9 cellular contexts compared by ENCODE assay signal in genomic region chr9:137327641-137328569, GRCh38. TPM values are rescaled to one million over a fixed set of nuclear protein-coding genes. Genes with fewer than 3 reads are reported as not detected.
DNase-seq lines count a peak whose midpoint lies in the region; ATAC-seq, FAIRE-seq and TF ChIP-seq lines count a peak whose summit lies in the region.
"Not testable (repeated sequence)": the region's sequence is repeated elsewhere in the genome, so short reads cannot be mapped to it uniquely, and the experiment has no call there.
"Had no signal": no experiment of that assay in that cellular context is flagged by ENCODE, and none has a peak within 500 bp of the region (broad histone marks: within the 10 kb centered on the region; RNA-seq: fewer than 3 reads in every experiment).

No MANE protein-coding gene starts in this region.

- 15% methylated on average over 8 of the region's 8 CpGs for WGBS in A549 (ENCODE audit: missing lambda C conversion rate)
- WGBS in mesenchymal stem cell, result 80% methylated on average over 7 of the region's 8 CpGs

- H3K4me2 ChIP-seq in A549; astrocyte (ENCODE audit: low read length); endothelial cell of umbilical vein (ENCODE audit: insufficient read depth, low read length); mesenchymal stem cell (ENCODE audit: low read length, poor library complexity, severe bottlenecking): not testable (repeated sequence)

- not testable (repeated sequence) for H3K9ac ChIP-seq in astrocyte (ENCODE audit: low read length); endothelial cell of umbilical vein (replicated peaks; ENCODE audit: extremely low read depth, insufficient read depth, low read length); mesenchymal stem cell (ENCODE audit: low read length)

- intact Hi-C loops in Panc1 (cut with micrococcal nuclease; ENCODE audit: unreplicated experiment); endothelial cell of umbilical vein (cut with micrococcal nuclease): not testable (repeated sequence)

- H4K91ac ChIP-seq in mesenchymal stem cell (ENCODE audit: low read length), result not testable (repeated sequence)

- not testable (repeated sequence) for TF ChIP-seq CTCF in A549 (IDR thresholded peaks at IDR 0.05); Panc1 (IDR thresholded peaks at IDR 0.05); astrocyte (IDR thresholded peaks at IDR 0.05; ENCODE audit: insufficient read depth, low read depth, low read length); endothelial cell of umbilical vein (IDR thresholded peaks at IDR 0.05; ENCODE audit: extremely low read depth in 1 of 2, insufficient read depth in 1 of 2, low read depth in 1 of 2, low read length in 2 of 2)

- dilution Hi-C loops in endothelial cell of umbilical vein (cut with MboI; ENCODE audit: extremely low pct_ligation_motif_present, low sequenced_read_pairs), result not testable (repeated sequence)

- not testable (repeated sequence) for H4K8ac ChIP-seq in mesenchymal stem cell (ENCODE audit: low read length)

- H3K4me3 Mint-ChIP-seq in activated CD8-positive, alpha-beta T cell treated with anti-CD3 and anti-CD28 coated beads, Interleukin-2, amount 10 ng/mL, durations not matched to agents 7 days and 5 days; astrocyte (ENCODE audit: unreplicated experiment); stimulated activated naive CD8-positive, alpha-beta T cell treated with anti-CD3 and anti-CD28 coated beads, Interleukin-15, amount 100 ng/mL, for 72 hours: not testable (repeated sequence)

- not testable (repeated sequence) for BruUV-seq in Panc1 (replicated peaks; lab: Mats Ljungman, UMichigan); endothelial cell of umbilical vein (replicated peaks; lab: Mats Ljungman, UMichigan)

- CTCF ChIA-PET in A549 (lab: Yijun Ruan, JAX); activated CD8-positive, alpha-beta T cell treated with anti-CD3 and anti-CD28 coated beads, Interleukin-2, amount 10 ng/mL, durations not matched to agents 7 days and 5 days (lab: Charles Lee); endothelial cell of umbilical vein (lab: Charles Lee): not testable (repeated sequence)
- CTCF ChIA-PET in Panc1 (lab: Charles Lee), result interaction anchor here (0.7 kb wide), 1 partner anchor 19 kb away, joined by 8 read pairs; no protein-coding TSS in a partner anchor

- H3K36me3 Mint-ChIP-seq in activated CD8-positive, alpha-beta T cell treated with anti-CD3 and anti-CD28 coated beads, Interleukin-2, amount 10 ng/mL, durations not matched to agents 7 days and 5 days (ENCODE audit: low read depth); astrocyte (ENCODE audit: low read depth, unreplicated experiment): not testable (repeated sequence)

- H3K36me3 ChIP-seq in Panc1 (ENCODE audit: control insufficient read depth, insufficient read depth, low read length); astrocyte (ENCODE audit: insufficient read depth, low read length); endothelial cell of umbilical vein (ENCODE audit: control insufficient read depth in 2 of 2, extremely low read depth in 1 of 2, insufficient read depth in 2 of 2, low read length in 2 of 2); mesenchymal stem cell (ENCODE audit: control insufficient read depth in 1 of 2, insufficient read depth in 2 of 2, low read depth in 1 of 2, low read length in 2 of 2): not testable (repeated sequence)

- H3K23ac ChIP-seq in mesenchymal stem cell (ENCODE audit: low read length in 2 of 2), result not testable (repeated sequence)

- not testable (repeated sequence) for TF ChIP-seq EP300 in A549 (IDR thresholded peaks at IDR 0.05)

- H2BK15ac ChIP-seq in mesenchymal stem cell (ENCODE audit: low read depth, poor library complexity, severe bottlenecking), result not testable (repeated sequence)

- in situ Hi-C loops in Panc1 (cut with HindIII; ENCODE audit: low pct_unique_long_range_greater_than_20kb, low sequenced_read_pairs), result not testable (repeated sequence)

- not testable (repeated sequence) for H4K20me1 ChIP-seq in astrocyte (ENCODE audit: insufficient read depth, low read length); endothelial cell of umbilical vein (replicated peaks; ENCODE audit: control insufficient read depth, extremely low read depth, insufficient read depth, low read length)

- not testable (repeated sequence) for TF ChIP-seq POLR2A in A549 (IDR thresholded peaks at IDR 0.05; ENCODE audit: low read length); endothelial cell of umbilical vein (IDR thresholded peaks at IDR 0.05; ENCODE audit: low read depth, low read length)

- not testable (repeated sequence) for H3K9me3 ChIP-seq in A549; Panc1 (ENCODE audit: control insufficient read depth, insufficient read depth, low read depth, low read length); astrocyte (ENCODE audit: insufficient read depth, low read depth, low read length); endothelial cell of umbilical vein (replicated peaks; ENCODE audit: control insufficient read depth, insufficient read depth, low read length); mesenchymal stem cell (ENCODE audit: control insufficient read depth, low read length)

- not testable (repeated sequence) for H3K9me3 Mint-ChIP-seq in activated CD8-positive, alpha-beta T cell treated with anti-CD3 and anti-CD28 coated beads, Interleukin-2, amount 10 ng/mL, durations not matched to agents 7 days and 5 days (ENCODE audit: insufficient read depth); astrocyte (ENCODE audit: unreplicated experiment)
- peaks cover 9 to 18% of the 10 kb centered on the region in 2 donors for H3K9me3 Mint-ChIP-seq in stimulated activated naive CD8-positive, alpha-beta T cell treated with anti-CD3 and anti-CD28 coated beads, Interleukin-15, amount 100 ng/mL, for 72 hours

- peak overlapping the region; percentile 89 for H2BK5ac ChIP-seq in mesenchymal stem cell (ENCODE audit: low read depth, low read length, poor library complexity, severe bottlenecking)

- not testable (repeated sequence) for H3K9me1 ChIP-seq in endothelial cell of umbilical vein (replicated peaks; ENCODE audit: control insufficient read depth, extremely low read depth, insufficient read depth, low read length)

- H3K18ac ChIP-seq in mesenchymal stem cell (ENCODE audit: low read depth in 1 of 2, low read length in 2 of 2), result not testable (repeated sequence)

- not testable (repeated sequence) for H2BK120ac ChIP-seq in mesenchymal stem cell (ENCODE audit: low read depth, low read length)

- H3K4me1 Mint-ChIP-seq in activated CD8-positive, alpha-beta T cell treated with anti-CD3 and anti-CD28 coated beads, Interleukin-2, amount 10 ng/mL, durations not matched to agents 7 days and 5 days (ENCODE audit: low read depth), result peaks cover 11% of the 10 kb centered on the region
- H3K4me1 Mint-ChIP-seq in astrocyte (ENCODE audit: low read depth, unreplicated experiment), result not testable (repeated sequence)
- peaks cover 18% of the 10 kb centered on the region for H3K4me1 Mint-ChIP-seq in stimulated activated naive CD8-positive, alpha-beta T cell treated with anti-CD3 and anti-CD28 coated beads, Interleukin-15, amount 100 ng/mL, for 72 hours

- not testable (repeated sequence) for H3K4me3 ChIP-seq in A549; Panc1 (ENCODE audit: low read depth in 2 of 2, low read length in 2 of 2); astrocyte (ENCODE audit: insufficient read depth, low read depth, low read length); mesenchymal stem cell (ENCODE audit: insufficient read depth in 1 of 2, low read depth in 1 of 2, low read length in 2 of 2)
- peak overlapping the region in 1 of 3 experiments; percentile 5 for H3K4me3 ChIP-seq in endothelial cell of umbilical vein (replicated peaks in 1 of 3; ENCODE audit: insufficient read depth in 1 of 3, low read depth in 1 of 3, low read length in 3 of 3)

- not testable (repeated sequence) for H3K4ac ChIP-seq in mesenchymal stem cell (ENCODE audit: low read depth in 1 of 2, low read length in 2 of 2)

- not testable (repeated sequence) for H3K27me3 ChIP-seq in Panc1 (ENCODE audit: control insufficient read depth, insufficient read depth, low read length); astrocyte (ENCODE audit: insufficient read depth, low read length); endothelial cell of umbilical vein (ENCODE audit: control insufficient read depth in 2 of 2, insufficient read depth in 2 of 2, low read length in 2 of 2)
- H3K27me3 ChIP-seq in mesenchymal stem cell (ENCODE audit: control insufficient read depth in 1 of 2, insufficient read depth in 1 of 2, low read length in 2 of 2), result peaks cover 0 to 17% of the 10 kb centered on the region in 2 experiments

- H3K27me3 Mint-ChIP-seq in activated CD8-positive, alpha-beta T cell treated with anti-CD3 and anti-CD28 coated beads, Interleukin-2, amount 10 ng/mL, durations not matched to agents 7 days and 5 days (ENCODE audit: low read depth); astrocyte (ENCODE audit: low read depth, unreplicated experiment): not testable (repeated sequence)
- peaks cover 15% of the 10 kb centered on the region for H3K27me3 Mint-ChIP-seq in stimulated activated naive CD8-positive, alpha-beta T cell treated with anti-CD3 and anti-CD28 coated beads, Interleukin-15, amount 100 ng/mL, for 72 hours

- not testable (repeated sequence) for H2AFZ ChIP-seq in astrocyte (ENCODE audit: low read depth, low read length); endothelial cell of umbilical vein (ENCODE audit: low read depth, low read length); mesenchymal stem cell (ENCODE audit: low read depth, low read length)

- not testable (repeated sequence) for H3K79me1 ChIP-seq in mesenchymal stem cell (replicated peaks; ENCODE audit: low read length, poor library complexity, severe bottlenecking)

- FAIRE-seq in A549 (lab: Jason Lieb, UNC) (peak; percentile 100), GM19239 (lab: Jason Lieb, UNC) (peak; percentile 84), astrocyte (lab: Jason Lieb, UNC) (peak; percentile 100), endothelial cell of umbilical vein (lab: Jason Lieb, UNC) (peak; percentile 74)

- not testable (repeated sequence) for H2BK12ac ChIP-seq in mesenchymal stem cell (ENCODE audit: low read length in 2 of 2)

- H3K27ac Mint-ChIP-seq in activated CD8-positive, alpha-beta T cell treated with anti-CD3 and anti-CD28 coated beads, Interleukin-2, amount 10 ng/mL, durations not matched to agents 7 days and 5 days, result peak overlapping the region; percentile 70
- H3K27ac Mint-ChIP-seq in astrocyte (ENCODE audit: unreplicated experiment), result peak overlapping the region; percentile 92
- H3K27ac Mint-ChIP-seq in stimulated activated naive CD8-positive, alpha-beta T cell treated with anti-CD3 and anti-CD28 coated beads, Interleukin-15, amount 100 ng/mL, for 72 hours, result peak overlapping the region; percentile 12 to 85

- DNase-seq in A549 (ENCODE audit: low read depth in 1 of 2, low spot score in 1 of 2); GM19239 (ENCODE audit: insufficient read length, low spot score); activated CD8-positive, alpha-beta T cell treated with anti-CD3 and anti-CD28 coated beads, Interleukin-2, amount 10 ng/mL, durations not matched to agents 7 days and 5 days; astrocyte (ENCODE audit: low read depth); endothelial cell of umbilical vein (ENCODE audit: low read depth, low spot score); mesenchymal stem cell; stimulated activated naive CD8-positive, alpha-beta T cell treated with anti-CD3 and anti-CD28 coated beads, Interleukin-15, amount 100 ng/mL, for 72 hours: not testable (repeated sequence)
- DNase-seq in Panc1 (ENCODE audit: low read depth, low spot score), result peak; percentile 47

- not testable (repeated sequence) for H2AK5ac ChIP-seq in mesenchymal stem cell (ENCODE audit: low read length, severe bottlenecking)

- not testable (repeated sequence) for TF ChIP-seq RAD21 in A549 (conservative IDR thresholded peaks at IDR 0.05 in 1 of 2, IDR thresholded peaks at IDR 0.05 in 1 of 2)

- POLR2A ChIA-PET in A549 (lab: Yijun Ruan, JAX); Panc1 (lab: Charles Lee); activated CD8-positive, alpha-beta T cell treated with anti-CD3 and anti-CD28 coated beads, Interleukin-2, amount 10 ng/mL, durations not matched to agents 7 days and 5 days (lab: Charles Lee); endothelial cell of umbilical vein (lab: Charles Lee): not testable (repeated sequence)

- not testable (repeated sequence) for H3K14ac ChIP-seq in mesenchymal stem cell (ENCODE audit: low read length in 2 of 2)

- ATAC-seq in A549, result peak in 1 of 2 experiments; percentile 63; a peak in 1 of 6 replicates
- not testable (repeated sequence) for ATAC-seq in Panc1; activated CD8-positive, alpha-beta T cell treated with anti-CD3 and anti-CD28 coated beads, Interleukin-2, amount 10 ng/mL, durations not matched to agents 7 days and 5 days; stimulated activated naive CD8-positive, alpha-beta T cell treated with anti-CD3 and anti-CD28 coated beads, Interleukin-15, amount 100 ng/mL, for 72 hours

- H3K4me1 ChIP-seq in A549; Panc1 (ENCODE audit: control insufficient read depth, insufficient read depth, low read length); astrocyte (ENCODE audit: insufficient read depth, low read length); endothelial cell of umbilical vein (ENCODE audit: control insufficient read depth, extremely low read depth, insufficient read depth, low read length); mesenchymal stem cell (ENCODE audit: control insufficient read depth, insufficient read depth, low read depth, low read length): not testable (repeated sequence)

- not testable (repeated sequence) for H3K79me2 ChIP-seq in astrocyte (ENCODE audit: insufficient read depth, low read length); endothelial cell of umbilical vein (ENCODE audit: control insufficient read depth, insufficient read depth, low read length)

- not testable (repeated sequence) for H3K27ac ChIP-seq in A549; Panc1 (ENCODE audit: low read length); astrocyte (ENCODE audit: low read depth, low read length); endothelial cell of umbilical vein (ENCODE audit: insufficient read depth, low read depth, low read length); mesenchymal stem cell (ENCODE audit: low read length, poor library complexity, severe bottlenecking)

RNA-seq across cellular contexts. Expression of gene NRARP, which starts 25.8 kb away (rescaled TPM):
- 3.2 and 5.1 TPM in 2 replicates for polyA plus RNA-seq in A549 (2011; rRNA removed)
- polyA plus RNA-seq in A549 (2012; cell fraction: cytosol; rRNA removed), result 9.0 and 17.2 TPM in 2 replicates
- 17.0 and 17.5 TPM in 2 replicates for polyA plus RNA-seq in A549 (2012; cell fraction: nucleus; rRNA removed)
- polyA plus RNA-seq in A549 (2017; fragmentation: RNase III; extraction: RNeasy Plus Mini Kit Qiagen cat#74134 plus additional on column Dnase treatment), result 1.3 to 1.4 TPM (median 1.3 TPM) in 3 replicates
- 1.3 and 2.8 TPM in 2 replicates for polyA minus RNA-seq in A549 (2011; rRNA and poly(A)+ RNA removed)
- total RNA-seq in Panc1 (2021; ENCODE audit: unreplicated experiment), result 16.9 TPM
- 20.6 TPM for polyA plus RNA-seq in Panc1 (2012; ENCODE audit: insufficient read length)
- total RNA-seq in activated CD8-positive, alpha-beta T cell treated with anti-CD3 and anti-CD28 coated beads, Interleukin-2, amount 10 ng/mL, durations not matched to agents 7 days and 5 days, result 1 to 10 TPM; 1.4 to 1.5 TPM
- total RNA-seq in astrocyte, result 6.9 and 7.3 TPM in 2 replicates
- total RNA-seq in endothelial cell of umbilical vein, result 50.0 and 61.0 TPM in 2 replicates
- 54.0 and 72.9 TPM in 2 replicates for polyA plus RNA-seq in endothelial cell of umbilical vein
- polyA plus RNA-seq in endothelial cell of umbilical vein (2011; cell fraction: cytosol; rRNA removed), result 30.9 and 40.4 TPM in 2 replicates
- polyA plus RNA-seq in endothelial cell of umbilical vein (2011; cell fraction: nucleus; rRNA removed), result 53.9 and 60.9 TPM in 2 replicates
- polyA plus RNA-seq in endothelial cell of umbilical vein (2012), result 19.3 and 25.5 TPM in 2 replicates
- polyA minus RNA-seq in endothelial cell of umbilical vein, result 16.6 and 27.9 TPM in 2 replicates
- 5.5 TPM for polyA minus RNA-seq in endothelial cell of umbilical vein (2011; cell fraction: cytosol; rRNA and poly(A)+ RNA removed)
- 54.7 and 119 TPM in 2 replicates for polyA minus RNA-seq in endothelial cell of umbilical vein (2011; cell fraction: nucleus; rRNA and poly(A)+ RNA removed)
- 0.76 TPM for polyA plus RNA-seq in mesenchymal stem cell (2013, experiment 1 of 2)
- polyA plus RNA-seq in mesenchymal stem cell (2013, experiment 2 of 2), result 0.68 TPM
- polyA plus RNA-seq: CD4-positive, alpha-beta memory T cell had no signal

RNA-seq across cellular contexts. Expression of gene TOR4A, which starts 50.4 kb away (rescaled TPM):
- polyA plus RNA-seq in A549 (2011; rRNA removed) (8.7 and 9.8 TPM in 2 replicates), A549 (2017; fragmentation: RNase III; extraction: RNeasy Plus Mini Kit Qiagen cat#74134 plus additional on column Dnase treatment) (15.6 to 18.6 TPM (median 17.5 TPM) in 3 replicates), endothelial cell of umbilical vein (32.4 and 45.7 TPM in 2 replicates)
- 10.9 and 17.9 TPM in 2 replicates for polyA plus RNA-seq in A549 (2012; cell fraction: cytosol; rRNA removed)
- 23.3 and 38.1 TPM in 2 replicates for polyA plus RNA-seq in A549 (2012; cell fraction: nucleus; rRNA removed)
- 7.4 and 10.4 TPM in 2 replicates for polyA minus RNA-seq in A549 (2011; rRNA and poly(A)+ RNA removed)
- total RNA-seq in Panc1 (2021; ENCODE audit: unreplicated experiment) (37.1 TPM), astrocyte (10.8 and 11.8 TPM in 2 replicates), endothelial cell of umbilical vein (46.4 and 48.0 TPM in 2 replicates)
- 33.1 TPM for polyA plus RNA-seq in Panc1 (2012; ENCODE audit: insufficient read length)
- 1 to 10 TPM; 6.6 to 7.0 TPM for total RNA-seq in activated CD8-positive, alpha-beta T cell treated with anti-CD3 and anti-CD28 coated beads, Interleukin-2, amount 10 ng/mL, durations not matched to agents 7 days and 5 days
- 15.8 and 22.2 TPM in 2 replicates for polyA plus RNA-seq in endothelial cell of umbilical vein (2011; cell fraction: cytosol; rRNA removed)
- 15.9 and 17.7 TPM in 2 replicates for polyA plus RNA-seq in endothelial cell of umbilical vein (2011; cell fraction: nucleus; rRNA removed)
- 15.2 and 25.2 TPM in 2 replicates for polyA plus RNA-seq in endothelial cell of umbilical vein (2012)
- 17.2 and 24.1 TPM in 2 replicates for polyA minus RNA-seq in endothelial cell of umbilical vein
- polyA minus RNA-seq in endothelial cell of umbilical vein (2011; cell fraction: cytosol; rRNA and poly(A)+ RNA removed), result 22.7 TPM
- polyA minus RNA-seq in endothelial cell of umbilical vein (2011; cell fraction: nucleus; rRNA and poly(A)+ RNA removed), result 10.6 and 19.4 TPM in 2 replicates
- polyA plus RNA-seq in mesenchymal stem cell (2013, experiment 1 of 2), result 30.3 TPM
- polyA plus RNA-seq in mesenchymal stem cell (2013, experiment 2 of 2), result 30.0 TPM
